In genomic region chr9:33030285-33030684, GRCh38 we compare ENCODE assay signal across 1 cellular context.
TF ChIP-seq lines count a peak whose summit lies in the region.

No MANE protein-coding gene starts in this region.

TF ChIP-seq in A549, 52 proteins besides CTCF, POLR2A, EP300 and RAD21 (continued from another document):
- no peak for TF ChIP-seq CHD4 (IDR thresholded peaks at IDR 0.05; ENCODE audit: borderline replicate concordance)
